ENCODE assay signal across 1 cellular context in the genomic region with DNA sequence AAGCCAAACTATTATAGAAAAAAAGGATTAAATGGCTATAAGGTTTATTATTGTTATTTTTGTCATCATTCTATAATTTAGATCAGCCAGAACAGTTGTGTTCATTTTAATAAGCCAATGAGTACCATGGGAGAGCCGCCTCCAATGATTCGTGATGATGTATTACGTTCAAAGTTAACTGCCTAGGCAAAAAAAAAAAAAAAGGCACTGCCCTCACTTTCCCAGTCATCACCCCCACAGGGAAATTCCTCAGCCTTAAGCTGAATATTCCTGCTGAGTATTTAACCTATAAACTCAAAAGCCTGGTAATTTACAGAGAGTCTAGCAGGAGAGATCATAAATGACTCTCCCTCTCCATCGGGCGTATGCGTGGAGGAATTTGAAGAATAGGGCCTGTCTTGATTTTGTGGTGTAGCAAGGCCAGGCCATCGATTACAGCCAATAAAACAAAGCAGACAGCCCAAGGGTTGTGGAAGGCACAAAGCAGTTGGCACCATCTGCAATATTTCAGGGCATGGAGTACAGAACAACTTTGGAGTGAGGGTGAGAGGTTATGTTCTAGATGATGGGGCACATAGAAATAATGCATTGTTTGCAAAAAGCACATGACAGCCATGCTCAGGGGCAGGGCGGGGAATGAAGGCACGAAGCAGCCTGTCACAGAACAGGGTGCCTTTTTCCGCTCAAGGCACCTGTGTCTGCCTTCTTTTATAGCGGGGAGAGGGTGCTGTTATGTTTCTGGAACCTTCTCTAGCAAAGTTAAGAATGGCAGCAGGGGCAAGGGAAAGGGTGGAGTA.
A peak's percentile ranks its signal among the peaks of the same experiment; 100 is the strongest.
TF ChIP-seq lines count a peak whose summit lies in the region.

No MANE protein-coding gene starts in this region.

TF ChIP-seq in H1, 55 proteins besides CTCF, POLR2A, EP300 and RAD21 (continued from another document):
- TF ChIP-seq, protein P1, sequence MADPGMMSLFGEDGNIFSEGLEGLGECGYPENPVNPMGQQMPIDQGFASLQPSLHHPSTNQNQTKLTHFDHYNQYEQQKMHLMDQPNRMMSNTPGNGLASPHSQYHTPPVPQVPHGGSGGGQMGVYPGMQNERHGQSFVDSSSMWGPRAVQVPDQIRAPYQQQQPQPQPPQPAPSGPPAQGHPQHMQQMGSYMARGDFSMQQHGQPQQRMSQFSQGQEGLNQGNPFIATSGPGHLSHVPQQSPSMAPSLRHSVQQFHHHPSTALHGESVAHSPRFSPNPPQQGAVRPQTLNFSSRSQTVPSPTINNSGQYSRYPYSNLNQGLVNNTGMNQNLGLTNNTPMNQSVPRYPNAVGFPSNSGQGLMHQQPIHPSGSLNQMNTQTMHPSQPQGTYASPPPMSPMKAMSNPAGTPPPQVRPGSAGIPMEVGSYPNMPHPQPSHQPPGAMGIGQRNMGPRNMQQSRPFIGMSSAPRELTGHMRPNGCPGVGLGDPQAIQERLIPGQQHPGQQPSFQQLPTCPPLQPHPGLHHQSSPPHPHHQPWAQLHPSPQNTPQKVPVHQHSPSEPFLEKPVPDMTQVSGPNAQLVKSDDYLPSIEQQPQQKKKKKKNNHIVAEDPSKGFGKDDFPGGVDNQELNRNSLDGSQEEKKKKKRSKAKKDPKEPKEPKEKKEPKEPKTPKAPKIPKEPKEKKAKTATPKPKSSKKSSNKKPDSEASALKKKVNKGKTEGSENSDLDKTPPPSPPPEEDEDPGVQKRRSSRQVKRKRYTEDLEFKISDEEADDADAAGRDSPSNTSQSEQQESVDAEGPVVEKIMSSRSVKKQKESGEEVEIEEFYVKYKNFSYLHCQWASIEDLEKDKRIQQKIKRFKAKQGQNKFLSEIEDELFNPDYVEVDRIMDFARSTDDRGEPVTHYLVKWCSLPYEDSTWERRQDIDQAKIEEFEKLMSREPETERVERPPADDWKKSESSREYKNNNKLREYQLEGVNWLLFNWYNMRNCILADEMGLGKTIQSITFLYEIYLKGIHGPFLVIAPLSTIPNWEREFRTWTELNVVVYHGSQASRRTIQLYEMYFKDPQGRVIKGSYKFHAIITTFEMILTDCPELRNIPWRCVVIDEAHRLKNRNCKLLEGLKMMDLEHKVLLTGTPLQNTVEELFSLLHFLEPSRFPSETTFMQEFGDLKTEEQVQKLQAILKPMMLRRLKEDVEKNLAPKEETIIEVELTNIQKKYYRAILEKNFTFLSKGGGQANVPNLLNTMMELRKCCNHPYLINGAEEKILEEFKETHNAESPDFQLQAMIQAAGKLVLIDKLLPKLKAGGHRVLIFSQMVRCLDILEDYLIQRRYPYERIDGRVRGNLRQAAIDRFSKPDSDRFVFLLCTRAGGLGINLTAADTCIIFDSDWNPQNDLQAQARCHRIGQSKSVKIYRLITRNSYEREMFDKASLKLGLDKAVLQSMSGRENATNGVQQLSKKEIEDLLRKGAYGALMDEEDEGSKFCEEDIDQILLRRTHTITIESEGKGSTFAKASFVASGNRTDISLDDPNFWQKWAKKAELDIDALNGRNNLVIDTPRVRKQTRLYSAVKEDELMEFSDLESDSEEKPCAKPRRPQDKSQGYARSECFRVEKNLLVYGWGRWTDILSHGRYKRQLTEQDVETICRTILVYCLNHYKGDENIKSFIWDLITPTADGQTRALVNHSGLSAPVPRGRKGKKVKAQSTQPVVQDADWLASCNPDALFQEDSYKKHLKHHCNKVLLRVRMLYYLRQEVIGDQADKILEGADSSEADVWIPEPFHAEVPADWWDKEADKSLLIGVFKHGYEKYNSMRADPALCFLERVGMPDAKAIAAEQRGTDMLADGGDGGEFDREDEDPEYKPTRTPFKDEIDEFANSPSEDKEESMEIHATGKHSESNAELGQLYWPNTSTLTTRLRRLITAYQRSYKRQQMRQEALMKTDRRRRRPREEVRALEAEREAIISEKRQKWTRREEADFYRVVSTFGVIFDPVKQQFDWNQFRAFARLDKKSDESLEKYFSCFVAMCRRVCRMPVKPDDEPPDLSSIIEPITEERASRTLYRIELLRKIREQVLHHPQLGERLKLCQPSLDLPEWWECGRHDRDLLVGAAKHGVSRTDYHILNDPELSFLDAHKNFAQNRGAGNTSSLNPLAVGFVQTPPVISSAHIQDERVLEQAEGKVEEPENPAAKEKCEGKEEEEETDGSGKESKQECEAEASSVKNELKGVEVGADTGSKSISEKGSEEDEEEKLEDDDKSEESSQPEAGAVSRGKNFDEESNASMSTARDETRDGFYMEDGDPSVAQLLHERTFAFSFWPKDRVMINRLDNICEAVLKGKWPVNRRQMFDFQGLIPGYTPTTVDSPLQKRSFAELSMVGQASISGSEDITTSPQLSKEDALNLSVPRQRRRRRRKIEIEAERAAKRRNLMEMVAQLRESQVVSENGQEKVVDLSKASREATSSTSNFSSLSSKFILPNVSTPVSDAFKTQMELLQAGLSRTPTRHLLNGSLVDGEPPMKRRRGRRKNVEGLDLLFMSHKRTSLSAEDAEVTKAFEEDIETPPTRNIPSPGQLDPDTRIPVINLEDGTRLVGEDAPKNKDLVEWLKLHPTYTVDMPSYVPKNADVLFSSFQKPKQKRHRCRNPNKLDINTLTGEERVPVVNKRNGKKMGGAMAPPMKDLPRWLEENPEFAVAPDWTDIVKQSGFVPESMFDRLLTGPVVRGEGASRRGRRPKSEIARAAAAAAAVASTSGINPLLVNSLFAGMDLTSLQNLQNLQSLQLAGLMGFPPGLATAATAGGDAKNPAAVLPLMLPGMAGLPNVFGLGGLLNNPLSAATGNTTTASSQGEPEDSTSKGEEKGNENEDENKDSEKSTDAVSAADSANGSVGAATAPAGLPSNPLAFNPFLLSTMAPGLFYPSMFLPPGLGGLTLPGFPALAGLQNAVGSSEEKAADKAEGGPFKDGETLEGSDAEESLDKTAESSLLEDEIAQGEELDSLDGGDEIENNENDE (IDR thresholded peaks at IDR 0.05; ENCODE audit: insufficient replicate concordance, low read length) = no peak
- TF ChIP-seq EZH2 (IDR thresholded peaks at IDR 0.05; ENCODE audit: low read depth, low read length, severe bottlenecking) (no peak), TAF1 (IDR thresholded peaks at IDR 0.05; ENCODE audit: low read depth, low read length) (no peak), YY1 (IDR thresholded peaks at IDR 0.05; ENCODE audit: low read depth, low read length) (no peak), ZNF274 (IDR thresholded peaks at IDR 0.05; ENCODE audit: borderline replicate concordance, extremely low read depth, low read length) (no peak)
- TF ChIP-seq, protein P2, sequence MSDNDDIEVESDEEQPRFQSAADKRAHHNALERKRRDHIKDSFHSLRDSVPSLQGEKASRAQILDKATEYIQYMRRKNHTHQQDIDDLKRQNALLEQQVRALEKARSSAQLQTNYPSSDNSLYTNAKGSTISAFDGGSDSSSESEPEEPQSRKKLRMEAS (IDR thresholded peaks at IDR 0.05) = no peak
- TF ChIP-seq, protein P3, sequence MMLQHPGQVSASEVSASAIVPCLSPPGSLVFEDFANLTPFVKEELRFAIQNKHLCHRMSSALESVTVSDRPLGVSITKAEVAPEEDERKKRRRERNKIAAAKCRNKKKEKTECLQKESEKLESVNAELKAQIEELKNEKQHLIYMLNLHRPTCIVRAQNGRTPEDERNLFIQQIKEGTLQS (IDR thresholded peaks at IDR 0.05; ENCODE audit: insufficient read depth, low read depth, low read length) = no peak
- TF ChIP-seq, protein P4, sequence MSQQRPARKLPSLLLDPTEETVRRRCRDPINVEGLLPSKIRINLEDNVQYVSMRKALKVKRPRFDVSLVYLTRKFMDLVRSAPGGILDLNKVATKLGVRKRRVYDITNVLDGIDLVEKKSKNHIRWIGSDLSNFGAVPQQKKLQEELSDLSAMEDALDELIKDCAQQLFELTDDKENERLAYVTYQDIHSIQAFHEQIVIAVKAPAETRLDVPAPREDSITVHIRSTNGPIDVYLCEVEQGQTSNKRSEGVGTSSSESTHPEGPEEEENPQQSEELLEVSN (IDR thresholded peaks at IDR 0.05) = peak; percentile 48
